Comparison of ENCODE assay signal across 1 cellular context in genomic region chr10:26790596-26790995, GRCh38.
TF ChIP-seq lines count a peak whose summit lies in the region.

No MANE protein-coding gene starts in this region.

TF ChIP-seq in IMR-90, 13 proteins besides CTCF, POLR2A, EP300 and RAD21 (continued from another document):
- TF ChIP-seq USF2 (IDR thresholded peaks at IDR 0.05; ENCODE audit: low read depth, low read length) (no peak), BHLHE40 (IDR thresholded peaks at IDR 0.05; ENCODE audit: low read depth, low read length) (no peak)
TF ChIP-seq in IMR-90: peak in this region for 0.
